10 cellular contexts compared by ENCODE assay signal in genomic region chr19:42249769-42250168, GRCh38. TPM values are rescaled to one million over a fixed set of nuclear protein-coding genes. Genes with fewer than 3 reads are reported as not detected.
A peak's percentile ranks its signal among the peaks of the same experiment; 100 is the strongest.
DNase-seq lines count a peak whose midpoint lies in the region; ATAC-seq, FAIRE-seq and TF ChIP-seq lines count a peak whose summit lies in the region.
"Had no signal": no experiment of that assay in that cellular context is flagged by ENCODE, and none has a peak within 500 bp of the region (broad histone marks: within the 10 kb centered on the region; RNA-seq: fewer than 3 reads in every experiment).

No MANE protein-coding gene starts in this region.

- no peak for FAIRE-seq in RCC 7860 (lab: Jason Lieb, UNC)

- CTCF ChIA-PET in Caco-2 (lab: Charles Lee), result no interaction called here
- CTCF ChIA-PET in activated CD4-positive, alpha-beta memory T cell treated with anti-CD3 and anti-CD28 coated beads for 36 hours (lab: Charles Lee), result interaction anchor here (4.0 kb wide), 1 partner anchor 30 kb away, joined by 22 read pairs; no protein-coding TSS in a partner anchor

- H3K9me3 Mint-ChIP-seq in Caco-2 (ENCODE audit: unreplicated experiment), result no peaks in the 10 kb centered on the region
- no peaks in the 10 kb centered on the region for H3K9me3 Mint-ChIP-seq in activated CD4-positive, alpha-beta memory T cell treated with anti-CD3 and anti-CD28 coated beads for 36 hours
- H3K9me3 Mint-ChIP-seq: stimulated activated memory B cell treated with anti-CD40 and anti-IgM and Interleukin-4, amounts not matched to agents 10 μg/mL and 1 μg/mL and 100 μg/mL, for 72 hours had no signal

- H3K9me3 ChIP-seq in Caco-2 (no peaks in the 10 kb centered on the region), right cardiac atrium (ENCODE audit: control insufficient read depth, low read length) (no peaks in the 10 kb centered on the region), stomach (no peaks in the 10 kb centered on the region)

- no peak for TF ChIP-seq CTCF in Caco-2 (IDR thresholded peaks at IDR 0.05; ENCODE audit: insufficient read depth in 1 of 2, low read depth in 1 of 2, low read length in 1 of 2, severe bottlenecking in 1 of 2, unreplicated experiment in 1 of 2)
- no peak for TF ChIP-seq CTCF in stomach (IDR thresholded peaks at IDR 0.05)

- H3K4me1 Mint-ChIP-seq in Caco-2 (ENCODE audit: low read depth, unreplicated experiment), result peaks cover 33% of the 10 kb centered on the region
- H3K4me1 Mint-ChIP-seq in activated CD4-positive, alpha-beta memory T cell treated with anti-CD3 and anti-CD28 coated beads for 36 hours (ENCODE audit: low read depth), result peaks cover 40% of the 10 kb centered on the region

- H3K27me3 ChIP-seq in Caco-2 (replicated peaks; ENCODE audit: control insufficient read depth, insufficient read depth, low read length), result no peaks in the 10 kb centered on the region
- no peaks in the 10 kb centered on the region for H3K27me3 ChIP-seq in right cardiac atrium (ENCODE audit: control insufficient read depth, insufficient read depth)
- no peaks in the 10 kb centered on the region for H3K27me3 ChIP-seq in stomach

- peak overlapping the region; percentile 75 for H3K27ac ChIP-seq in right cardiac atrium (ENCODE audit: low read length)
- peak overlapping the region in 4 of 5 donors; percentile 99 to 100 (median 100) for H3K27ac ChIP-seq in stomach

- no TSS peak for BruUV-seq in Caco-2 (replicated peaks; lab: Mats Ljungman, UMichigan)

- no peaks in the 10 kb centered on the region for H3K27me3 Mint-ChIP-seq in Caco-2 (ENCODE audit: insufficient read depth, unreplicated experiment)
- no peaks in the 10 kb centered on the region for H3K27me3 Mint-ChIP-seq in activated CD4-positive, alpha-beta memory T cell treated with anti-CD3 and anti-CD28 coated beads for 36 hours
- H3K27me3 Mint-ChIP-seq: stimulated activated memory B cell treated with anti-CD40 and anti-IgM and Interleukin-4, amounts not matched to agents 10 μg/mL and 1 μg/mL and 100 μg/mL, for 72 hours had no signal

- TF ChIP-seq EP300 in stomach (IDR thresholded peaks at IDR 0.05), result no peak

- peaks cover 75% of the 10 kb centered on the region for H3K36me3 Mint-ChIP-seq in Caco-2 (ENCODE audit: insufficient read depth, unreplicated experiment)
- H3K36me3 Mint-ChIP-seq in activated CD4-positive, alpha-beta memory T cell treated with anti-CD3 and anti-CD28 coated beads for 36 hours, result peaks cover 5% of the 10 kb centered on the region

- intact Hi-C loops in Caco-2 (cut with micrococcal nuclease; ENCODE audit: unreplicated experiment), result no loop called here
- intact Hi-C loops in activated CD4-positive, alpha-beta memory T cell treated with anti-CD3 and anti-CD28 coated beads for 36 hours (cut with micrococcal nuclease), result no loop called here
- intact Hi-C loops in right cardiac atrium (cut with DNase I), result loop anchor here (5.0 kb wide), 2 partner anchors 33 to 48 kb away; no protein-coding TSS in a partner anchor
- intact Hi-C loops in stomach (cut with DNase I; ENCODE audit: low total_unique reads), result loop anchor here (5.0 kb wide), 1 partner anchor 38 kb away; no protein-coding TSS in a partner anchor

- peak overlapping the region; percentile 67 for H3K27ac Mint-ChIP-seq in Caco-2 (ENCODE audit: unreplicated experiment)
- H3K27ac Mint-ChIP-seq in activated CD4-positive, alpha-beta memory T cell treated with anti-CD3 and anti-CD28 coated beads for 36 hours, result peak overlapping the region; percentile 51
- H3K27ac Mint-ChIP-seq: stimulated activated memory B cell treated with anti-CD40 and anti-IgM and Interleukin-4, amounts not matched to agents 10 μg/mL and 1 μg/mL and 100 μg/mL, for 72 hours had no signal

- no peak for TF ChIP-seq POLR2A in stomach (IDR thresholded peaks at IDR 0.05)

- H3K4me3 ChIP-seq in Caco-2 (ENCODE audit: low read depth, low read length) (no peak overlapping the region), right cardiac atrium (ENCODE audit: low read length) (no peak overlapping the region), stomach (no peak overlapping the region)

- DNase-seq in Caco-2 (no peak), right cardiac atrium (no peak), stomach (no peak), NCI-H2196 treated with DMSO at 0.1 percent for 48 hours (lab: John Stamatoyannopoulos, UW; ENCODE audit: unreplicated experiment) (no peak), RCC 7860 (ENCODE audit: low spot score) (no peak)
- DNase-seq in activated CD4-positive, alpha-beta memory T cell treated with anti-CD3 and anti-CD28 coated beads for 36 hours, result no peak
- DNase-seq: NCI-H1105 treated with DMSO at 0.1 percent for 48 hours, T1000 had no signal

- H3K36me3 ChIP-seq in Caco-2 (ENCODE audit: control insufficient read depth, insufficient read depth, low read length) (peaks cover 5% of the 10 kb centered on the region), stomach (peaks cover 17 to 36% (median 26%) of the 10 kb centered on the region in 4 donors)

- ATAC-seq in right cardiac atrium, result no peak
- ATAC-seq in GM18519 (IDR thresholded peaks at IDR 0.05; ENCODE audit: low FRiP score, unreplicated experiment), result no peak
- ATAC-seq: stimulated activated memory B cell treated with anti-CD40 and anti-IgM and Interleukin-4, amounts not matched to agents 10 μg/mL and 1 μg/mL and 100 μg/mL, for 72 hours had no signal

- H3K4me1 ChIP-seq in Caco-2, result peaks cover 26% of the 10 kb centered on the region
- H3K4me1 ChIP-seq in right cardiac atrium (ENCODE audit: control insufficient read depth, insufficient read depth, low read length), result peaks cover 18% of the 10 kb centered on the region
- peaks cover 45 to 83% (median 61%) of the 10 kb centered on the region in 4 donors for H3K4me1 ChIP-seq in stomach

- 59% methylated on average over 6 of the region's 6 CpGs for WGBS in right cardiac atrium
- 68 to 84% (median 77%) methylated on average over 6 of the region's 6 CpGs for WGBS in stomach, 5 donors

- no peak overlapping the region for H3K4me3 Mint-ChIP-seq in Caco-2 (ENCODE audit: unreplicated experiment)
- no peak overlapping the region for H3K4me3 Mint-ChIP-seq in activated CD4-positive, alpha-beta memory T cell treated with anti-CD3 and anti-CD28 coated beads for 36 hours
- H3K4me3 Mint-ChIP-seq: stimulated activated memory B cell treated with anti-CD40 and anti-IgM and Interleukin-4, amounts not matched to agents 10 μg/mL and 1 μg/mL and 100 μg/mL, for 72 hours had no signal

- POLR2A ChIA-PET in Caco-2 (lab: Charles Lee), result no interaction called here
- POLR2A ChIA-PET in activated CD4-positive, alpha-beta memory T cell treated with anti-CD3 and anti-CD28 coated beads for 36 hours (lab: Charles Lee), result interaction anchor here (0.6 kb wide), 1 partner anchor 29 kb away, joined by 3 read pairs; no protein-coding TSS in a partner anchor

RNA-seq across cellular contexts. Expression of gene ERF, which starts 5.2 kb away (rescaled TPM):
- 134 and 149 TPM in 2 replicates for total RNA-seq in Caco-2 (2022)
- 10 to 100 TPM; 43.1 to 56.5 TPM for total RNA-seq in activated CD4-positive, alpha-beta memory T cell treated with anti-CD3 and anti-CD28 coated beads for 36 hours
- total RNA-seq in right cardiac atrium, result 10 to 100 TPM; 33.3 to 58.1 (median 48.1) TPM
- polyA plus RNA-seq in right cardiac atrium, result 39.1 TPM
- 100 to 1,000 TPM in 1 of 5 donors, 10 to 100 TPM in 4; 11.6 to 118 (median 40.6) TPM for total RNA-seq in stomach
- 10 to 100 TPM; 12.9 to 36.5 (median 16.3) TPM for polyA plus RNA-seq in stomach

RNA-seq across cellular contexts. Expression of gene GSK3A, which starts 7.4 kb away (rescaled TPM):
- 59.6 and 60.2 TPM in 2 replicates for total RNA-seq in Caco-2 (2022)
- 10 to 100 TPM; 36.4 to 37.3 TPM for total RNA-seq in activated CD4-positive, alpha-beta memory T cell treated with anti-CD3 and anti-CD28 coated beads for 36 hours
- 10 to 100 TPM; 32.0 to 37.3 (median 34.9) TPM for total RNA-seq in right cardiac atrium
- polyA plus RNA-seq in right cardiac atrium, result 46.5 TPM
- 10 to 100 TPM in 4 of 5 donors, 1 to 10 TPM in 1; 5.8 to 77.2 (median 22.6) TPM for total RNA-seq in stomach
- polyA plus RNA-seq in stomach, result 10 to 100 TPM; 25.5 to 40.8 (median 35.0) TPM

RNA-seq across cellular contexts. Expression of gene CIC, which starts 19.3 kb away (rescaled TPM):
- total RNA-seq in Caco-2 (2022) (44.8 and 47.8 TPM in 2 replicates), right cardiac atrium (10 to 100 TPM; 36.4 to 42.7 (median 39.6) TPM), stomach (10 to 100 TPM; 19.8 to 60.3 (median 39.1) TPM)
- total RNA-seq in activated CD4-positive, alpha-beta memory T cell treated with anti-CD3 and anti-CD28 coated beads for 36 hours, result 10 to 100 TPM; 56.9 to 64.2 TPM
- polyA plus RNA-seq in right cardiac atrium (28.6 TPM), stomach (10 to 100 TPM; 15.4 to 31.8 (median 21.5) TPM)

RNA-seq across cellular contexts. Expression of gene ZNF526, which starts 29.7 kb away (rescaled TPM):
- total RNA-seq in Caco-2 (2022) (19.4 and 22.6 TPM in 2 replicates), right cardiac atrium (1 to 10 TPM; 5.4 to 7.3 (median 6.5) TPM), stomach (10 to 100 TPM in 2 of 5 donors, 1 to 10 TPM in 3; 4.7 to 12.0 (median 6.8) TPM)
- total RNA-seq in activated CD4-positive, alpha-beta memory T cell treated with anti-CD3 and anti-CD28 coated beads for 36 hours, result 10 to 100 TPM; 12.3 to 14.9 TPM
- polyA plus RNA-seq in right cardiac atrium (3.3 TPM), stomach (1 to 10 TPM; 2.4 to 3.7 (median 3.2) TPM)

RNA-seq across cellular contexts. Expression of gene DEDD2, which starts 32.3 kb away (rescaled TPM):
- total RNA-seq in Caco-2 (2022) (31.2 and 31.4 TPM in 2 replicates), right cardiac atrium (10 to 100 TPM; 14.6 to 19.9 (median 17.8) TPM), stomach (100 to 1,000 TPM in 1 of 5 donors, 10 to 100 TPM in 4; 16.7 to 195 (median 43.8) TPM)
- total RNA-seq in activated CD4-positive, alpha-beta memory T cell treated with anti-CD3 and anti-CD28 coated beads for 36 hours, result 10 to 100 TPM; 31.3 to 33.4 TPM
- polyA plus RNA-seq in right cardiac atrium (21.6 TPM), stomach (10 to 100 TPM; 20.8 to 35.9 (median 22.0) TPM)

Comparison
In these comparisons a context has a peak if more than half of its experiments do, and no peak if none do; other contexts are left out.
1. intact Hi-C loops: an anchor here in right cardiac atrium (5.0 kb wide) and stomach (5.0 kb wide); none called in Caco-2 and activated CD4-positive, alpha-beta memory T cell treated with anti-CD3 and anti-CD28 coated beads for 36 hours.